ENCODE assay signal across 9 cellular contexts in genomic region chr5:139146809-139147742, GRCh38. TPM values are rescaled to one million over a fixed set of nuclear protein-coding genes. Genes with fewer than 3 reads are reported as not detected.
DNase-seq lines count a peak whose midpoint lies in the region; FAIRE-seq and TF ChIP-seq lines count a peak whose summit lies in the region.
"Had no signal": no experiment of that assay in that cellular context is flagged by ENCODE, and none has a peak within 500 bp of the region (broad histone marks: within the 10 kb centered on the region; RNA-seq: fewer than 3 reads in every experiment).

No MANE protein-coding gene starts in this region.

- no peaks in the 10 kb centered on the region for H3K36me3 ChIP-seq in skeletal muscle tissue (ENCODE audit: control insufficient read depth in 3 of 3, insufficient read depth in 3 of 3, low read length in 3 of 3)

- no peak for DNase-seq in GM18507 (ENCODE audit: extremely low spot score, insufficient read length, low read depth)
- DNase-seq in NCI-H1092 treated with DMSO at 0.1 percent for 48 hours (lab: John Stamatoyannopoulos, UW): peak; percentile 41
- DNase-seq in dorsolateral prefrontal cortex: no peak
- DNase-seq in A172 (ENCODE audit: low spot score): no peak
- DNase-seq in stimulated activated CD4-positive, alpha-beta T cell treated with anti-CD3 and anti-CD28 coated beads, Interleukin-4, amount 100 ng/mL, for 1 hour: no peak
- no peak for DNase-seq in NK-92 treated with Interleukin-12 subunit alpha and Interleukin-12 subunit beta, amount 100 ng/mL, for 24 hours (lab: John Stamatoyannopoulos, UW)
- DNase-seq: activated gamma-delta T cell, H7 had no signal

- H3K9ac ChIP-seq in skeletal muscle tissue (ENCODE audit: low read depth in 1 of 3, low read length in 3 of 3): no peak overlapping the region

- H3K4me3 ChIP-seq in dorsolateral prefrontal cortex: no peak overlapping the region
- no peak overlapping the region for H3K4me3 ChIP-seq in skeletal muscle tissue (ENCODE audit: low read length in 3 of 3)

- peak overlapping the region in 46 of 59 donors; percentile 5 to 68 (median 43) for H3K27ac ChIP-seq in dorsolateral prefrontal cortex
- peak overlapping the region; percentile 29 for H3K27ac ChIP-seq in skeletal muscle tissue (ENCODE audit: low read depth, low read length)

- intact Hi-C loops in dorsolateral prefrontal cortex (cut with DNase I): no loop called here

- no peak for TF ChIP-seq CTCF in dorsolateral prefrontal cortex (IDR thresholded peaks at IDR 0.05 in 54 of 56, conservative IDR thresholded peaks at IDR 0.05 in 2 of 56; ENCODE audit: low read depth in 1 of 56, partially characterized antibody in 56 of 56)

- no peaks in the 10 kb centered on the region for H3K9me3 ChIP-seq in skeletal muscle tissue (ENCODE audit: control insufficient read depth in 3 of 3, low read length in 3 of 3)

- no peaks in the 10 kb centered on the region for H3K27me3 ChIP-seq in dorsolateral prefrontal cortex
- no peaks in the 10 kb centered on the region for H3K27me3 ChIP-seq in skeletal muscle tissue (ENCODE audit: control insufficient read depth in 3 of 3, insufficient read depth in 3 of 3, low read length in 3 of 3)

- peak; percentile 36 for FAIRE-seq in GM18507 (lab: Jason Lieb, UNC)

- H3K4me1 ChIP-seq in skeletal muscle tissue (ENCODE audit: control insufficient read depth in 3 of 3, insufficient read depth in 3 of 3, low read length in 3 of 3): peaks cover 13 to 38% (median 34%) of the 10 kb centered on the region in 3 donors

RNA-seq across cellular contexts. Expression of gene SIL1, which starts 51.1 kb away (rescaled TPM):
- total RNA-seq in dorsolateral prefrontal cortex (10 to 100 TPM; 21.5 to 48.7 (median 34.1) TPM), skeletal muscle tissue (26.1 TPM)
- 60.4 TPM in 2 replicates for total RNA-seq in A172 (2014; rRNA removed; shearing (Covaris generic))
